In genomic region chr3:88528494-88528893, GRCh38 we compare ENCODE assay signal across 27 cellular contexts.
"Had no signal": no experiment of that assay in that cellular context is flagged by ENCODE, and none has a peak within 500 bp of the region (broad histone marks: within the 10 kb centered on the region; RNA-seq: fewer than 3 reads in every experiment).

No MANE protein-coding gene starts in this region.

- FAIRE-seq: endothelial cell of umbilical vein, pancreas had no signal

- H3K4me3 Mint-ChIP-seq: dendritic cell treated with granulocyte-macrophage colony-stimulating factor and Interleukin-4, amounts not matched to agents 40 ng/mL and 50 ng/mL, for 4 days; immature natural killer cell; memory B cell; natural killer cell; stimulated activated memory B cell treated with anti-CD40 and anti-IgM and Interleukin-4, amounts not matched to agents 10 μg/mL and 1 μg/mL and 100 μg/mL, for 72 hours had no signal

- H3K27me3 ChIP-seq: colonic mucosa, esophagus muscularis mucosa, heart right ventricle, neutrophil, pancreas, sigmoid colon, testis, tibial artery, upper lobe of left lung, vagina had no signal

- H3K4me3 ChIP-seq: colonic mucosa, esophagus muscularis mucosa, heart right ventricle, lung, pancreas, sigmoid colon, testis, tibial artery, upper lobe of left lung, vagina had no signal

- ATAC-seq: heart right ventricle; natural killer cell; pancreas; stimulated activated memory B cell treated with anti-CD40 and anti-IgM and Interleukin-4, amounts not matched to agents 10 μg/mL and 1 μg/mL and 100 μg/mL, for 72 hours; stimulated activated naive CD8-positive, alpha-beta T cell treated with anti-CD3 and anti-CD28 coated beads, Interleukin-15, Interleukin-2, amounts not matched to agents 100 U/mL and 50 U/mL, for 24 hours had no signal

- H3K27me3 Mint-ChIP-seq: dendritic cell treated with granulocyte-macrophage colony-stimulating factor and Interleukin-4, amounts not matched to agents 40 ng/mL and 50 ng/mL, for 4 days; progenitor cell of endocrine pancreas; stimulated activated memory B cell treated with anti-CD40 and anti-IgM and Interleukin-4, amounts not matched to agents 10 μg/mL and 1 μg/mL and 100 μg/mL, for 72 hours had no signal

- DNase-seq: colonic mucosa; effector CD8-positive, alpha-beta T cell; foreskin melanocyte; glutamatergic neuron; heart right ventricle; hypothalamus; immature natural killer cell; islet precursor cell; natural killer cell; pancreas; sigmoid colon; stimulated activated CD4-positive, alpha-beta T cell treated with anti-CD3 and anti-CD28 coated beads, Interleukin-2, amount 100 ng/mL, for 24 hours; stimulated activated CD4-positive, alpha-beta T cell treated with anti-CD3 and anti-CD28 coated beads, Interleukin-4, amount 100 ng/mL, for 24 hours; stimulated activated naive CD8-positive, alpha-beta T cell treated with anti-CD3 and anti-CD28 coated beads, Interleukin-15, Interleukin-2, amounts not matched to agents 100 U/mL and 50 U/mL, for 24 hours; substantia nigra; testis; tibial artery; upper lobe of left lung had no signal

- H3K4me1 ChIP-seq: colonic mucosa, esophagus muscularis mucosa, heart right ventricle, pancreas, sigmoid colon, testis, tibial artery, upper lobe of left lung, vagina had no signal

- H3K27ac ChIP-seq: colonic mucosa, esophagus muscularis mucosa, heart right ventricle, neutrophil, pancreas, sigmoid colon, testis, tibial artery, upper lobe of left lung, vagina had no signal

- H3K36me3 ChIP-seq: colonic mucosa, esophagus muscularis mucosa, heart right ventricle, neutrophil, pancreas, sigmoid colon, tibial artery, upper lobe of left lung, vagina had no signal

- H3K36me3 Mint-ChIP-seq: immature natural killer cell; stimulated activated memory B cell treated with anti-CD40 and anti-IgM and Interleukin-4, amounts not matched to agents 10 μg/mL and 1 μg/mL and 100 μg/mL, for 72 hours had no signal

- H3K9me3 ChIP-seq: colonic mucosa, esophagus muscularis mucosa, neutrophil, pancreas, sigmoid colon, testis, tibial artery, vagina had no signal

- H3K27ac Mint-ChIP-seq: dendritic cell treated with granulocyte-macrophage colony-stimulating factor and Interleukin-4, amounts not matched to agents 40 ng/mL and 50 ng/mL, for 4 days; immature natural killer cell; memory B cell; natural killer cell; progenitor cell of endocrine pancreas; stimulated activated memory B cell treated with anti-CD40 and anti-IgM and Interleukin-4, amounts not matched to agents 10 μg/mL and 1 μg/mL and 100 μg/mL, for 72 hours had no signal

- H3K4me1 Mint-ChIP-seq: immature natural killer cell; memory B cell; natural killer cell; stimulated activated memory B cell treated with anti-CD40 and anti-IgM and Interleukin-4, amounts not matched to agents 10 μg/mL and 1 μg/mL and 100 μg/mL, for 72 hours had no signal
